14 cellular contexts compared by ENCODE assay signal in the genomic region with DNA sequence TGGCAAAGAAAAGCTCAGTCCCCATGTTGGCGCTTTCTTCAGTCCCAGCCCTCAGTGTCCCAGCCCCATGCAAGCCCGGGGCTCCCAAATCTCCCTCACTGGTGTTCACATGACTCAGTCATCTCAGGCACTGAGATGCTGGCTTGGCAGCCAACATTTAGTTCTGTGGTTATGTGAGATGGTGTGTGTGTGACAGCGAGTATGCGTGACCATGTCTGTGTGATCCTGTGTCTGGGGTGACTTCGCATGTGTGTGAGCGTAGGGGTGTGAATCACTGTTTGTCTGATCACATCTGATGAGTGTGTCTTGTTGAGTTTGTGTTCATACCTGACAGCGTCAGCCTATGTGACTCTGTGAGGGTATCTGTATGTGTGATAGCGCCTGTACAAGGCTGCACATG. TPM values are rescaled to one million over a fixed set of nuclear protein-coding genes. Genes with fewer than 3 reads are reported as not detected.
DNase-seq lines count a peak whose midpoint lies in the region; ATAC-seq and TF ChIP-seq lines count a peak whose summit lies in the region.
"Had no signal": no experiment of that assay in that cellular context is flagged by ENCODE, and none has a peak within 500 bp of the region (broad histone marks: within the 10 kb centered on the region; RNA-seq: fewer than 3 reads in every experiment).

No MANE protein-coding gene starts in this region.

- H3K27me3 ChIP-seq in vagina: no peaks in the 10 kb centered on the region

- H3K4me3 Mint-ChIP-seq in activated naive CD8-positive, alpha-beta T cell treated with anti-CD3 and anti-CD28 coated beads, Interleukin-2, amount 50 U/mL, for 24 hours: no peak overlapping the region
- H3K4me3 Mint-ChIP-seq: memory B cell had no signal

- DNase-seq in stimulated activated CD4-positive, alpha-beta T cell treated with anti-CD3 and anti-CD28 coated beads, Interleukin-1b, Interleukin-23, amount 100 ng/mL, for 48 hours: peak; percentile 42
- DNase-seq in stimulated activated CD4-positive, alpha-beta T cell treated with anti-CD3 and anti-CD28 coated beads, Interleukin-2, amount 100 ng/mL, for 48 hours: no peak
- DNase-seq in activated naive CD8-positive, alpha-beta T cell treated with anti-CD3 and anti-CD28 coated beads, Interleukin-2, amount 50 U/mL, for 24 hours: no peak
- peak; percentile 91 for DNase-seq in iris pigment epithelial cell (ENCODE audit: low read depth)
- DNase-seq in vagina (ENCODE audit: extremely low spot score in 2 of 2): no peak
- DNase-seq in stimulated activated CD4-positive, alpha-beta T cell treated with anti-CD3 and anti-CD28 coated beads, Interleukin-15, amount 100 ng/mL, for 24 hours: no peak
- DNase-seq: Kasumi-1, NCI-H446, right lobe of liver had no signal

- no peak for TF ChIP-seq POLR2A in vagina (IDR thresholded peaks at IDR 0.05)

- no peaks in the 10 kb centered on the region for H3K9me3 ChIP-seq in vagina
- H3K9me3 ChIP-seq: BLaER1 treated with 17β-estradiol and CSF1 and Interleukin-3, amounts not matched to agents 10 nM and 100 nM; right lobe of liver had no signal

- ATAC-seq in activated naive CD8-positive, alpha-beta T cell treated with anti-CD3 and anti-CD28 coated beads, Interleukin-2, amount 50 U/mL, for 24 hours: peak; percentile 8
- ATAC-seq in HG03432 (IDR thresholded peaks at IDR 0.05; ENCODE audit: unreplicated experiment) (no peak), HG03378 (IDR thresholded peaks at IDR 0.05; ENCODE audit: unreplicated experiment) (no peak)
- ATAC-seq: right lobe of liver had no signal

- no peaks in the 10 kb centered on the region for H3K9me3 Mint-ChIP-seq in activated naive CD8-positive, alpha-beta T cell treated with anti-CD3 and anti-CD28 coated beads, Interleukin-2, amount 50 U/mL, for 24 hours
- H3K9me3 Mint-ChIP-seq: memory B cell had no signal

- H3K4me1 Mint-ChIP-seq in activated naive CD8-positive, alpha-beta T cell treated with anti-CD3 and anti-CD28 coated beads, Interleukin-2, amount 50 U/mL, for 24 hours: peaks cover 10% of the 10 kb centered on the region

- H3K27ac Mint-ChIP-seq in activated naive CD8-positive, alpha-beta T cell treated with anti-CD3 and anti-CD28 coated beads, Interleukin-2, amount 50 U/mL, for 24 hours: no peak overlapping the region
- H3K27ac Mint-ChIP-seq: memory B cell had no signal

- H3K36me3 Mint-ChIP-seq in activated naive CD8-positive, alpha-beta T cell treated with anti-CD3 and anti-CD28 coated beads, Interleukin-2, amount 50 U/mL, for 24 hours (ENCODE audit: low read depth): no peaks in the 10 kb centered on the region
- H3K36me3 Mint-ChIP-seq: memory B cell had no signal

- TF ChIP-seq CTCF in vagina (IDR thresholded peaks at IDR 0.05): no peak

- intact Hi-C loops in vagina (cut with DNase I): loop anchor here (5.0 kb wide), 1 partner anchor 51 kb away; no protein-coding TSS in a partner anchor

- H3K27ac ChIP-seq in vagina: peak overlapping the region; percentile 89
- H3K27ac ChIP-seq: BLaER1 treated with 17β-estradiol and CSF1 and Interleukin-3, amounts not matched to agents 10 nM and 100 nM; right lobe of liver had no signal

- H3K36me3 ChIP-seq in vagina: no peaks in the 10 kb centered on the region
- H3K36me3 ChIP-seq: BLaER1 treated with 17β-estradiol and CSF1 and Interleukin-3, amounts not matched to agents 10 nM and 100 nM; right lobe of liver had no signal

- H3K4me3 ChIP-seq in vagina: no peak overlapping the region
- H3K4me3 ChIP-seq: BLaER1 treated with 17β-estradiol and CSF1 and Interleukin-3, amounts not matched to agents 10 nM and 100 nM; right lobe of liver had no signal

- peaks cover 83% of the 10 kb centered on the region for H3K4me1 ChIP-seq in vagina
- H3K4me1 ChIP-seq: right lobe of liver had no signal

- H3K27me3 Mint-ChIP-seq in activated naive CD8-positive, alpha-beta T cell treated with anti-CD3 and anti-CD28 coated beads, Interleukin-2, amount 50 U/mL, for 24 hours: peaks cover 13% of the 10 kb centered on the region

RNA-seq across cellular contexts. Expression of gene CREB3L1, which starts 16.2 kb away (rescaled TPM):
- 11.8 TPM for total RNA-seq in vagina
- total RNA-seq: activated CD8-positive, alpha-beta memory T cell treated with anti-CD3 and anti-CD28 coated beads for 36 hours had no signal

RNA-seq across cellular contexts. Expression of gene DGKZ, which starts 53.6 kb away (rescaled TPM):
- total RNA-seq in vagina: 78.8 TPM

Comparison
In these comparisons a context has a peak if more than half of its experiments do, and no peak if none do; other contexts are left out.
1. DNase-seq: peak in stimulated activated CD4-positive, alpha-beta T cell treated with anti-CD3 and anti-CD28 coated beads, Interleukin-1b, Interleukin-23, amount 100 ng/mL, for 48 hours (single experiment) and iris pigment epithelial cell (single experiment); none in stimulated activated CD4-positive, alpha-beta T cell treated with anti-CD3 and anti-CD28 coated beads, Interleukin-2, amount 100 ng/mL, for 48 hours (0 of 2), activated naive CD8-positive, alpha-beta T cell treated with anti-CD3 and anti-CD28 coated beads, Interleukin-2, amount 50 U/mL, for 24 hours (single experiment), vagina (0 of 2) and stimulated activated CD4-positive, alpha-beta T cell treated with anti-CD3 and anti-CD28 coated beads, Interleukin-15, amount 100 ng/mL, for 24 hours (single experiment).